ENCODE assay signal across 25 cellular contexts in the genomic region with DNA sequence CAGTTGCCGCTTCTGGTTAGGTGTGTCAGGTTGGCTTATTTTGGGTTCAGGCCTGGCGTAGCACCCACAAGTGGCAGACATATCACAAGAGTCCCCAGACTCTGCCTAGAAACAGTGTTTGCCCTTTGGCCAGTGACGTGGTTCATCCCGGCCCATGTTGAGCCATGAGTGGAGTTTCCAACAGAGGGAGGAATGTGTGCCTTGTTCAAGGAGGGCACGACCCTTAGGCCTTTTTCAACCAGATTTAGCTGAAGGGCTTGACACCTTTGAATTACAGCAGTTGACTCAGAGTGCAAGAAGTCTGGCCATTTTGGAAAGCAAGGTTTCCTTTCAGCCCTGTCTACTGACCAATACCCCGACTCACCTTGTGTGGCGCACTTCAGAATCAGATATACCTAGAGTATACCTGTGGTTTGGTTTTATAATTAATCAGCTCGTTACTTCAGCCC. TPM values are rescaled to one million over a fixed set of nuclear protein-coding genes. Genes with fewer than 3 reads are reported as not detected.
DNase-seq lines count a peak whose midpoint lies in the region; ATAC-seq and TF ChIP-seq lines count a peak whose summit lies in the region.
"Had no signal": no experiment of that assay in that cellular context is flagged by ENCODE, and none has a peak within 500 bp of the region (broad histone marks: within the 10 kb centered on the region; RNA-seq: fewer than 3 reads in every experiment).

No MANE protein-coding gene starts in this region.

- no peak overlapping the region for H3K27ac ChIP-seq in OCI-LY1 (ENCODE audit: low read depth, low read length, poor library complexity, severe bottlenecking)
- no peak overlapping the region for H3K27ac ChIP-seq in endodermal cell (ENCODE audit: low read depth, low read length)
- peak overlapping the region; percentile 43 for H3K27ac ChIP-seq in mesenchymal stem cell (ENCODE audit: low read length, poor library complexity, severe bottlenecking)
- H3K27ac ChIP-seq in smooth muscle cell (ENCODE audit: low read depth), result peak overlapping the region; percentile 19
- H3K27ac ChIP-seq in right atrium auricular region, result no peak overlapping the region
- H3K27ac ChIP-seq: parathyroid adenoma, testis had no signal

- no peaks in the 10 kb centered on the region for H3K27me3 ChIP-seq in OCI-LY1 (ENCODE audit: insufficient read depth, low read length)
- H3K27me3 ChIP-seq in endodermal cell (ENCODE audit: control insufficient read depth, insufficient read depth, low read length, poor library complexity, severe bottlenecking), result no peaks in the 10 kb centered on the region
- H3K27me3 ChIP-seq in mesenchymal stem cell (ENCODE audit: control insufficient read depth in 1 of 2, insufficient read depth in 1 of 2, low read length in 2 of 2), result no peaks in the 10 kb centered on the region
- no peaks in the 10 kb centered on the region for H3K27me3 ChIP-seq in smooth muscle cell (ENCODE audit: low read depth)
- no peaks in the 10 kb centered on the region for H3K27me3 ChIP-seq in right atrium auricular region
- H3K27me3 ChIP-seq: testis had no signal

- H3K27ac Mint-ChIP-seq in endodermal cell, result peak overlapping the region; percentile 53
- peak overlapping the region in 1 of 7 donors; percentile 58 for H3K27ac Mint-ChIP-seq in CD14-positive monocyte
- H3K27ac Mint-ChIP-seq: CD8-positive, alpha-beta T cell; effector memory CD8-positive, alpha-beta T cell; stimulated activated naive B cell treated with anti-CD40 and anti-IgM and Interleukin-4, amounts not matched to agents 10 μg/mL and 1 μg/mL and 100 μg/mL, for 72 hours had no signal

- peaks cover 62% of the 10 kb centered on the region for H3K36me3 ChIP-seq in OCI-LY1 (ENCODE audit: insufficient read depth, low read length)
- peaks cover 56% of the 10 kb centered on the region for H3K36me3 ChIP-seq in endodermal cell (ENCODE audit: control insufficient read depth, insufficient read depth, low read length)
- peaks cover 44 to 54% of the 10 kb centered on the region in 2 experiments for H3K36me3 ChIP-seq in mesenchymal stem cell (ENCODE audit: control insufficient read depth in 1 of 2, insufficient read depth in 2 of 2, low read depth in 1 of 2, low read length in 2 of 2)
- no peaks in the 10 kb centered on the region for H3K36me3 ChIP-seq in smooth muscle cell (ENCODE audit: low read depth)
- H3K36me3 ChIP-seq in right atrium auricular region, result peaks cover 32% of the 10 kb centered on the region

- no peak for DNase-seq in endodermal cell
- no peak for DNase-seq in mesenchymal stem cell
- DNase-seq in smooth muscle cell (lab: John Stamatoyannopoulos, UW; ENCODE audit: unreplicated experiment), result no peak
- no peak for DNase-seq in activated CD4-positive, CD25-positive, alpha-beta regulatory T cell treated with anti-CD3 and anti-CD28 coated beads, Interleukin-2, amount 50 U/mL, for 72 hours
- no peak for DNase-seq in CD14-positive monocyte (ENCODE audit: low spot score)
- no peak for DNase-seq in right atrium auricular region (ENCODE audit: low spot score)
- DNase-seq: activated CD4-positive, alpha-beta T cell treated with anti-CD3 and anti-CD28 coated beads for 4 hours; CD8-positive, alpha-beta T cell; effector memory CD8-positive, alpha-beta T cell; HFFc6; kidney glomerular epithelial cell; mesendoderm; NCI-H187; NCI-H226; NCI-H748 treated with DMSO at 0.1 percent for 48 hours; SIG-M5; stimulated activated naive B cell treated with anti-CD40 and anti-IgM and Interleukin-4, amounts not matched to agents 10 μg/mL and 1 μg/mL and 100 μg/mL, for 72 hours; testis had no signal

- peak overlapping the region in 1 of 2 experiments; percentile 41 for H3K4ac ChIP-seq in mesenchymal stem cell (ENCODE audit: low read depth in 1 of 2, low read length in 2 of 2)

- H3K14ac ChIP-seq in mesenchymal stem cell (ENCODE audit: low read length in 2 of 2), result no peak overlapping the region

- H3F3A ChIP-seq in OCI-LY1 (ENCODE audit: insufficient read depth, low read length) (no peaks in the 10 kb centered on the region), smooth muscle cell (ENCODE audit: low read depth) (peaks cover 20% of the 10 kb centered on the region)

- no peaks in the 10 kb centered on the region for H3K9me3 ChIP-seq in OCI-LY1 (ENCODE audit: low read length)
- no peaks in the 10 kb centered on the region for H3K9me3 ChIP-seq in endodermal cell (ENCODE audit: control insufficient read depth, low read length)
- H3K9me3 ChIP-seq in mesenchymal stem cell (ENCODE audit: control insufficient read depth, low read length), result no peaks in the 10 kb centered on the region
- no peaks in the 10 kb centered on the region for H3K9me3 ChIP-seq in smooth muscle cell (replicated peaks; ENCODE audit: low read depth)
- no peaks in the 10 kb centered on the region for H3K9me3 ChIP-seq in right atrium auricular region
- H3K9me3 ChIP-seq: testis had no signal

- H4K8ac ChIP-seq in mesenchymal stem cell (ENCODE audit: low read length), result no peak overlapping the region

- peak; percentile 15; the same call in 1 of the 2 replicates for TF ChIP-seq CTCF in OCI-LY1 (IDR thresholded peaks at IDR 0.05; ENCODE audit: low read length)
- peak; percentile 25 for TF ChIP-seq CTCF in endodermal cell (conservative IDR thresholded peaks at IDR 0.05)
- no peak for TF ChIP-seq CTCF in smooth muscle cell (IDR thresholded peaks at IDR 0.05; ENCODE audit: borderline replicate concordance, insufficient read depth, poor library complexity, severe bottlenecking)
- TF ChIP-seq CTCF in CD14-positive monocyte (IDR thresholded peaks at IDR 0.05), result no peak
- no peak for TF ChIP-seq CTCF in right atrium auricular region (IDR thresholded peaks at IDR 0.05)

- WGBS in endodermal cell (ENCODE audit: insufficient coverage in 1 of 2, insufficient read length in 1 of 2), 2 experiments, result 92 to 93% methylated on average over 4 to 8 of the region's 8 CpGs
- WGBS in mesenchymal stem cell, result 97% methylated on average over 8 of the region's 8 CpGs
- 95% methylated on average over 8 of the region's 8 CpGs for WGBS in smooth muscle cell (ENCODE audit: low lambda C conversion rate)

- H2AK5ac ChIP-seq in mesenchymal stem cell (ENCODE audit: low read length, severe bottlenecking), result no peak overlapping the region

- peaks cover 17% of the 10 kb centered on the region for H3K4me1 Mint-ChIP-seq in endodermal cell
- peaks cover 22% of the 10 kb centered on the region for H3K4me1 Mint-ChIP-seq in CD14-positive monocyte

- H3K36me3 Mint-ChIP-seq in endodermal cell (ENCODE audit: low read depth), result peaks cover 46% of the 10 kb centered on the region
- peaks cover 48 to 62% of the 10 kb centered on the region in 2 donors for H3K36me3 Mint-ChIP-seq in CD14-positive monocyte

- H3K9me2 ChIP-seq in OCI-LY1 (ENCODE audit: low read depth, low read length), result no peaks in the 10 kb centered on the region

- H3K79me1 ChIP-seq in mesenchymal stem cell (replicated peaks; ENCODE audit: low read length, poor library complexity, severe bottlenecking), result peaks cover 22% of the 10 kb centered on the region

- H3K9me3 Mint-ChIP-seq in endodermal cell, result no peaks in the 10 kb centered on the region
- H3K9me3 Mint-ChIP-seq in CD14-positive monocyte, result no peaks in the 10 kb centered on the region
- H3K9me3 Mint-ChIP-seq: activated naive CD4-positive, alpha-beta T cell treated with anti-CD3 and anti-CD28 coated beads, Interleukin-2, amount 50 U/mL, for 72 hours; CD8-positive, alpha-beta T cell; effector memory CD8-positive, alpha-beta T cell; HFFc6; nephron; stimulated activated naive B cell treated with anti-CD40 and anti-IgM and Interleukin-4, amounts not matched to agents 10 μg/mL and 1 μg/mL and 100 μg/mL, for 72 hours had no signal

- no peak overlapping the region for H3K18ac ChIP-seq in mesenchymal stem cell (ENCODE audit: low read depth in 1 of 2, low read length in 2 of 2)

- H2AFZ ChIP-seq in OCI-LY1 (ENCODE audit: low read length) (no peak overlapping the region), mesenchymal stem cell (ENCODE audit: low read depth, low read length) (no peak overlapping the region), smooth muscle cell (ENCODE audit: low read depth) (no peak overlapping the region)
- H2AFZ ChIP-seq: parathyroid adenoma had no signal

- H3K23ac ChIP-seq in mesenchymal stem cell (ENCODE audit: low read length in 2 of 2), result no peak overlapping the region

- H3K4me1 ChIP-seq in OCI-LY1 (ENCODE audit: insufficient read depth, low read length, severe bottlenecking), result no peaks in the 10 kb centered on the region
- peaks cover 13% of the 10 kb centered on the region for H3K4me1 ChIP-seq in endodermal cell (ENCODE audit: control insufficient read depth, insufficient read depth, low read length)
- H3K4me1 ChIP-seq in mesenchymal stem cell (ENCODE audit: control insufficient read depth, insufficient read depth, low read depth, low read length), result peaks cover 20% of the 10 kb centered on the region
- H3K4me1 ChIP-seq in smooth muscle cell (ENCODE audit: low read depth), result no peaks in the 10 kb centered on the region
- H3K4me1 ChIP-seq in right atrium auricular region, result peaks cover 0 to 30% of the 10 kb centered on the region in 2 donors
- H3K4me1 ChIP-seq: parathyroid adenoma, testis had no signal

- no peak overlapping the region for H2BK15ac ChIP-seq in mesenchymal stem cell (ENCODE audit: low read depth, poor library complexity, severe bottlenecking)

- H3K4me3 Mint-ChIP-seq in endodermal cell (no peak overlapping the region), CD14-positive monocyte (no peak overlapping the region)
- H3K4me3 Mint-ChIP-seq: CD8-positive, alpha-beta T cell; effector memory CD8-positive, alpha-beta T cell; HFFc6; nephron; stimulated activated naive B cell treated with anti-CD40 and anti-IgM and Interleukin-4, amounts not matched to agents 10 μg/mL and 1 μg/mL and 100 μg/mL, for 72 hours had no signal

- H3K9ac ChIP-seq in OCI-LY1 (ENCODE audit: low read length), result no peak overlapping the region
- H3K9ac ChIP-seq in endodermal cell (ENCODE audit: extremely low read depth, low read length, poor library complexity, severe bottlenecking), result no peak overlapping the region
- H3K9ac ChIP-seq in mesenchymal stem cell (ENCODE audit: low read length), result no peak overlapping the region
- no peak overlapping the region for H3K9ac ChIP-seq in smooth muscle cell (ENCODE audit: low read depth)
- H3K9ac ChIP-seq: parathyroid adenoma had no signal

- H4K20me1 ChIP-seq in OCI-LY1 (ENCODE audit: insufficient read depth, low read length) (peaks cover 5% of the 10 kb centered on the region; the same call in 1 of the 2 replicates), smooth muscle cell (ENCODE audit: low read depth) (peaks cover 89% of the 10 kb centered on the region)

- no peak overlapping the region for H2BK12ac ChIP-seq in mesenchymal stem cell (ENCODE audit: low read length in 2 of 2)

- peaks cover 13% of the 10 kb centered on the region for H3K79me2 ChIP-seq in OCI-LY1 (ENCODE audit: insufficient read depth, low read length)
- H3K79me2 ChIP-seq in smooth muscle cell (ENCODE audit: low read depth), result peaks cover 39% of the 10 kb centered on the region

- H2BK5ac ChIP-seq in mesenchymal stem cell (ENCODE audit: low read depth, low read length, poor library complexity, severe bottlenecking), result no peak overlapping the region

- H3K4me2 ChIP-seq in OCI-LY1 (ENCODE audit: low read length) (no peak overlapping the region), mesenchymal stem cell (ENCODE audit: low read length, poor library complexity, severe bottlenecking) (no peak overlapping the region), smooth muscle cell (no peak overlapping the region)

- intact Hi-C loops in CD14-positive monocyte (cut with micrococcal nuclease), result loop anchor here in 1 of 2 donors (10.0 kb wide), 1 partner anchor 67 kb away; no protein-coding TSS in a partner anchor

- H4K91ac ChIP-seq in mesenchymal stem cell (ENCODE audit: low read length), result no peak overlapping the region

- H3K4me3 ChIP-seq in OCI-LY1 (ENCODE audit: low read depth, low read length, poor library complexity, severe bottlenecking), result no peak overlapping the region
- no peak overlapping the region for H3K4me3 ChIP-seq in endodermal cell (ENCODE audit: low read length)
- no peak overlapping the region for H3K4me3 ChIP-seq in mesenchymal stem cell (ENCODE audit: insufficient read depth in 1 of 2, low read depth in 1 of 2, low read length in 2 of 2)
- H3K4me3 ChIP-seq in smooth muscle cell, result no peak overlapping the region
- no peak overlapping the region for H3K4me3 ChIP-seq in right atrium auricular region
- H3K4me3 ChIP-seq: testis had no signal

- ATAC-seq in activated CD4-positive, CD25-positive, alpha-beta regulatory T cell treated with anti-CD3 and anti-CD28 coated beads, Interleukin-2, amount 50 U/mL, for 24 hours, result no peak
- ATAC-seq: activated naive CD4-positive, alpha-beta T cell treated with anti-CD3 and anti-CD28 coated beads, Interleukin-2, amount 50 U/mL, for 72 hours; CD8-positive, alpha-beta T cell; effector memory CD8-positive, alpha-beta T cell; stimulated activated naive B cell treated with anti-CD40 and anti-IgM and Interleukin-4, amounts not matched to agents 10 μg/mL and 1 μg/mL and 100 μg/mL, for 72 hours had no signal

- H2BK120ac ChIP-seq in mesenchymal stem cell (ENCODE audit: low read depth, low read length), result no peak overlapping the region

- H3K27me3 Mint-ChIP-seq in endodermal cell (ENCODE audit: insufficient read depth) (peaks cover 4% of the 10 kb centered on the region), CD14-positive monocyte (ENCODE audit: low read depth in 3 of 3) (no peaks in the 10 kb centered on the region)

RNA-seq across cellular contexts. Expression of a gene that starts 15.1 kb away (rescaled TPM):
- total RNA-seq in endodermal cell (1 to 10 TPM; 1.8 to 2.7 TPM), smooth muscle cell (0.85 and 0.94 TPM in 2 replicates), right atrium auricular region (1 to 10 TPM in 1 of 2 donors, under 1 TPM in 1; 0.75 to 1.0 TPM)
- 0.43 TPM for polyA plus RNA-seq in endodermal cell (2013, experiment 1 of 2)
- polyA plus RNA-seq in endodermal cell (2013, experiment 2 of 2), result 0.70 TPM
- 0.18 TPM for polyA plus RNA-seq in mesenchymal stem cell (2013, experiment 1 of 2)
- 0.08 TPM for polyA plus RNA-seq in mesenchymal stem cell (2013, experiment 2 of 2)
- polyA plus RNA-seq in smooth muscle cell (0.13 TPM in 1 of 2 replicates, not detected in the other), CD14-positive monocyte (1 to 10 TPM; 2.1 to 2.3 TPM)
- total RNA-seq: HT1080, LHCN-M2 had no signal

RNA-seq across cellular contexts. Expression of a gene that starts 30.1 kb away (rescaled TPM):
- total RNA-seq in endodermal cell, result 10 to 100 TPM; 56.5 to 73.2 TPM
- polyA plus RNA-seq in endodermal cell (2013, experiment 1 of 2), result 38.3 TPM
- 33.0 TPM for polyA plus RNA-seq in endodermal cell (2013, experiment 2 of 2)
- polyA plus RNA-seq in mesenchymal stem cell (2013, experiment 1 of 2), result 32.0 TPM
- 29.6 TPM for polyA plus RNA-seq in mesenchymal stem cell (2013, experiment 2 of 2)
- total RNA-seq in smooth muscle cell, result 28.1 and 34.2 TPM in 2 replicates
- 43.9 and 49.7 TPM in 2 replicates for polyA plus RNA-seq in smooth muscle cell
- polyA plus RNA-seq in CD14-positive monocyte, result 10 to 100 TPM in 1 of 2 donors, 1 to 10 TPM in 1; 7.1 to 11.5 TPM
- 10 to 100 TPM; 20.7 to 24.7 TPM for total RNA-seq in right atrium auricular region

RNA-seq across cellular contexts. Expression of a gene that starts 34.7 kb away (rescaled TPM):
- 100 to 1,000 TPM in 1 of 2 donors, 10 to 100 TPM in 1; 89.5 to 104 TPM for total RNA-seq in endodermal cell
- polyA plus RNA-seq in endodermal cell (2013, experiment 1 of 2), result 50.0 TPM
- 52.3 TPM for polyA plus RNA-seq in endodermal cell (2013, experiment 2 of 2)
- polyA plus RNA-seq in mesenchymal stem cell (2013, experiment 1 of 2), result 25.1 TPM
- 25.3 TPM for polyA plus RNA-seq in mesenchymal stem cell (2013, experiment 2 of 2)
- total RNA-seq in smooth muscle cell, result 40.9 TPM in 2 replicates
- 25.1 and 26.6 TPM in 2 replicates for polyA plus RNA-seq in smooth muscle cell
- 10 to 100 TPM; 29.4 to 37.5 TPM for polyA plus RNA-seq in CD14-positive monocyte
- 10 to 100 TPM; 46.7 to 53.7 TPM for total RNA-seq in right atrium auricular region

RNA-seq across cellular contexts. Expression of a gene that starts 50.0 kb away (rescaled TPM):
- total RNA-seq in endodermal cell, result 10 to 100 TPM; 16.6 to 19.6 TPM
- polyA plus RNA-seq in endodermal cell (2013, experiment 1 of 2), result 21.8 TPM
- 21.4 TPM for polyA plus RNA-seq in endodermal cell (2013, experiment 2 of 2)
- polyA plus RNA-seq in mesenchymal stem cell (2013, experiment 1 of 2), result 15.5 TPM
- 15.1 TPM for polyA plus RNA-seq in mesenchymal stem cell (2013, experiment 2 of 2)
- 16.6 and 28.0 TPM in 2 replicates for total RNA-seq in smooth muscle cell
- 26.8 and 38.6 TPM in 2 replicates for polyA plus RNA-seq in smooth muscle cell
- polyA plus RNA-seq in CD14-positive monocyte, result 10 to 100 TPM; 18.4 to 22.9 TPM
- 10 to 100 TPM; 39.8 to 51.1 TPM for total RNA-seq in right atrium auricular region

Comparison
In these comparisons a context has a peak if more than half of its experiments do, and no peak if none do; other contexts are left out.
1. H3K27ac ChIP-seq: peak in mesenchymal stem cell (single experiment) and smooth muscle cell (single experiment); none in OCI-LY1 (single experiment), endodermal cell (single experiment) and right atrium auricular region (0 of 2).
2. CTCF ChIP-seq: peak in OCI-LY1 (single experiment) and endodermal cell (single experiment); none in smooth muscle cell (single experiment), CD14-positive monocyte (single experiment) and right atrium auricular region (0 of 2).